Comparison of ENCODE assay signal across 1 cellular context in genomic region chr13:109251958-109252357, GRCh38.
TF ChIP-seq lines count a peak whose summit lies in the region.

No MANE protein-coding gene starts in this region.

TF ChIP-seq in GM23338, 12 proteins besides CTCF, POLR2A, EP300 and RAD21 (continued from another document):
- no peak for TF ChIP-seq EZH2phosphoT487 (IDR thresholded peaks at IDR 0.05; ENCODE audit: unreplicated experiment)
- no peak for TF ChIP-seq ZNF462 (CRISPR knock-in tag; IDR thresholded peaks at IDR 0.05)
- TF ChIP-seq POLR2AphosphoS5 (IDR thresholded peaks at IDR 0.05; ENCODE audit: low read depth): no peak
- no peak for TF ChIP-seq NANOG (IDR thresholded peaks at IDR 0.05; ENCODE audit: borderline replicate concordance)
